1 cellular context compared by ENCODE assay signal in the genomic region with DNA sequence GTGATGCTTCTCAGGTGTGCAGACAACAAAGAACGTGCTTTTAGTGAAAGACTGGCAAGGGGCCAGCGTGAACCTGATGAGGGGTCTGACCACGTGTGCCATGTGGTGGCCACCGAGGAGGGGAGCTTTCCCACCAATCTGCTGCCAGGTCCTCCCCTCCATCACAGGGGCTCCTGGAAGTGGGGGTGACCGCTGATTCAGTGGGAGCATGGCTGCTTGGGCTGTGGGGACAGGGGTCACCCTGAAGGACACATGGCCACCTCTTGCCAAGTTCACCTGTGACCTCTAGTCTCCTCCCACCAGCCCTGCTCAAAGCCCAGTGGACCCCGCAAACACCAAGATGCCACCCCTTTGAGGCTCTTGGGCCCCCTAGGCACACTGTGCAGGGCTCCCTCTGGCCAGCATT.
TF ChIP-seq lines count a peak whose summit lies in the region.

No MANE protein-coding gene starts in this region.

TF ChIP-seq in IMR-90, 13 proteins besides CTCF, POLR2A, EP300 and RAD21 (continued from another document):
- TF ChIP-seq SMC3 (IDR thresholded peaks at IDR 0.05; ENCODE audit: low read depth, low read length): no peak
- TF ChIP-seq MAFK (IDR thresholded peaks at IDR 0.05; ENCODE audit: low read depth, low read length): no peak
- no peak for TF ChIP-seq RFX5 (IDR thresholded peaks at IDR 0.05; ENCODE audit: low read depth, low read length)
- TF ChIP-seq CHD1 (IDR thresholded peaks at IDR 0.05; ENCODE audit: low read depth, low read length): no peak
- TF ChIP-seq NFE2L2 (IDR thresholded peaks at IDR 0.05; ENCODE audit: low read depth, low read length): no peak
- no peak for TF ChIP-seq MAZ (IDR thresholded peaks at IDR 0.05; ENCODE audit: borderline replicate concordance, low read depth, low read length)
- TF ChIP-seq, protein P1, sequence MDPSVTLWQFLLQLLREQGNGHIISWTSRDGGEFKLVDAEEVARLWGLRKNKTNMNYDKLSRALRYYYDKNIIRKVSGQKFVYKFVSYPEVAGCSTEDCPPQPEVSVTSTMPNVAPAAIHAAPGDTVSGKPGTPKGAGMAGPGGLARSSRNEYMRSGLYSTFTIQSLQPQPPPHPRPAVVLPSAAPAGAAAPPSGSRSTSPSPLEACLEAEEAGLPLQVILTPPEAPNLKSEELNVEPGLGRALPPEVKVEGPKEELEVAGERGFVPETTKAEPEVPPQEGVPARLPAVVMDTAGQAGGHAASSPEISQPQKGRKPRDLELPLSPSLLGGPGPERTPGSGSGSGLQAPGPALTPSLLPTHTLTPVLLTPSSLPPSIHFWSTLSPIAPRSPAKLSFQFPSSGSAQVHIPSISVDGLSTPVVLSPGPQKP (IDR thresholded peaks at IDR 0.05; ENCODE audit: borderline replicate concordance, low read depth, low read length): no peak
- TF ChIP-seq, protein P2, sequence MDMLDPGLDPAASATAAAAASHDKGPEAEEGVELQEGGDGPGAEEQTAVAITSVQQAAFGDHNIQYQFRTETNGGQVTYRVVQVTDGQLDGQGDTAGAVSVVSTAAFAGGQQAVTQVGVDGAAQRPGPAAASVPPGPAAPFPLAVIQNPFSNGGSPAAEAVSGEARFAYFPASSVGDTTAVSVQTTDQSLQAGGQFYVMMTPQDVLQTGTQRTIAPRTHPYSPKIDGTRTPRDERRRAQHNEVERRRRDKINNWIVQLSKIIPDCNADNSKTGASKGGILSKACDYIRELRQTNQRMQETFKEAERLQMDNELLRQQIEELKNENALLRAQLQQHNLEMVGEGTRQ (IDR thresholded peaks at IDR 0.05; ENCODE audit: low read depth, low read length): no peak
- no peak for TF ChIP-seq RCOR1 (IDR thresholded peaks at IDR 0.05; ENCODE audit: insufficient replicate concordance, low read length)
